ENCODE assay signal across 1 cellular context in the genomic region with DNA sequence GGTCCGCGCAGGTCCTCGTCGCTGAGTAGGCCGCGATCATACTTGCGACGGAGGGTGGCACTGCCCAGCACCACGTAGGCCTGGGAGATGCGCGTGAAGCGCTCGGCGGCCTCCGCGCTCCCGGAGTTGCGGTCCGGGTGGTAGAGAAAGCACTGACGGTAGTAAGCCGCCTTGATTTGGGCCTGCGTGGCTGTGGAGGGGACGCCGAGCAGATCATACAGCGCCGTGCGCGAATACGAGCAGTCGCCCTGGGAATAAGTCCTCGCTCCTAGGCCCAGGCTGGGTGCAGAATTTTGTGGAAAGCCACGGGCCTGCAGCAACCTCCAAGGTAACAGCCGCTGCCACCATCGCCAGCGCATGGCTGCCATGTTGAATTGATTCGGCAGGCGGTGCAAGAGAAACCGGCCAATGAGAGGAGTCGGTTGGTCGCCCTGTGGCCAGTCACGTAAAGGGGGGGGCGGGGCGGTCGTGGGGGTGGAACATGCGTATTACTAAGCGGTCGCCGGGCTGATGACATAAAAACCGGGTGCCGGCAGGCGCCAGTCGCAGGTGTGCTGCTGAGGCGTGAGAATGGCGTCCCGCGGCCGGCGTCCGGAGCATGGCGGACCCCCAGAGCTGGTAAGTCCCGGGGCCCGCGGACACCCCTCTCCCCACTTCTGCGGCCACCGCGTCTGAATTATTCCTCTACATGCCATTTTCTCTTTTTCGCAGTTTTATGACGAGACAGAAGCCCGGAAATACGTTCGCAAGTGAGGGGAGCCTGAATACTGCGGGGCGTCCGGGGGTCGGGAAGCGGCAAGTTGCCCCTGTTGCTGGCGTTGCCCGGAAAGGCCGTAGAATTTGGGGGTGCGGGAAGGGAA.
TF ChIP-seq lines count a peak whose summit lies in the region.

A gene with protein sequence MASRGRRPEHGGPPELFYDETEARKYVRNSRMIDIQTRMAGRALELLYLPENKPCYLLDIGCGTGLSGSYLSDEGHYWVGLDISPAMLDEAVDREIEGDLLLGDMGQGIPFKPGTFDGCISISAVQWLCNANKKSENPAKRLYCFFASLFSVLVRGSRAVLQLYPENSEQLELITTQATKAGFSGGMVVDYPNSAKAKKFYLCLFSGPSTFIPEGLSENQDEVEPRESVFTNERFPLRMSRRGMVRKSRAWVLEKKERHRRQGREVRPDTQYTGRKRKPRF (plus strand): TSS at position 542 of the 860 bp plus-strand sequence. CDS start 29 bp downstream, at position 571.
DNAJC30 (minus strand) TSS at position 398 of the 860 bp plus-strand sequence; CDS start at position 368, 30 bp downstream.

TF ChIP-seq in H1, 55 proteins besides CTCF, POLR2A, EP300 and RAD21 (continued from another document and continues in another):
- TF ChIP-seq RBBP5 (IDR thresholded peaks at IDR 0.05; ENCODE audit: borderline replicate concordance, low read depth, low read length) (peak; percentile 76; the same call in 1 of the 2 replicates), TCF12 (IDR thresholded peaks at IDR 0.05; ENCODE audit: low read depth, low read length) (peak; percentile 86; the same call in 1 of the 2 replicates), POU5F1 (IDR thresholded peaks at IDR 0.05; ENCODE audit: low read depth, low read length) (no peak), GABPA (IDR thresholded peaks at IDR 0.05; ENCODE audit: borderline replicate concordance, insufficient read depth, low read length) (no peak), GTF2F1 (IDR thresholded peaks at IDR 0.05; ENCODE audit: borderline replicate concordance, low read depth, low read length) (no peak), SIN3A (conservative IDR thresholded peaks at IDR 0.05 in 1 of 2, IDR thresholded peaks at IDR 0.05 in 1 of 2; ENCODE audit: low read depth in 1 of 2, low read length in 2 of 2) (peak in 1 of 2 experiments; percentile 79), CHD2 (IDR thresholded peaks at IDR 0.05; ENCODE audit: low read length) (no peak; the same call in 1 of the 2 replicates), JUN (IDR thresholded peaks at IDR 0.05; ENCODE audit: low read depth, low read length) (no peak), EZH2 (IDR thresholded peaks at IDR 0.05; ENCODE audit: low read depth, low read length, severe bottlenecking) (no peak), SAP30 (IDR thresholded peaks at IDR 0.05; ENCODE audit: insufficient read depth, insufficient replicate concordance, low read length) (no peak), NANOG (IDR thresholded peaks at IDR 0.05; ENCODE audit: insufficient read depth, low read depth, low read length, poor library complexity, severe bottlenecking) (no peak), CHD7 (IDR thresholded peaks at IDR 0.05; ENCODE audit: insufficient replicate concordance, low read length) (no peak), RNF2 (IDR thresholded peaks at IDR 0.05; ENCODE audit: borderline replicate concordance, low read depth, low read length, missing control alignments, poor library complexity, severe bottlenecking) (no peak), BRCA1 (IDR thresholded peaks at IDR 0.05; ENCODE audit: low read depth, low read length) (no peak), CBX8 (IDR thresholded peaks at IDR 0.05; ENCODE audit: borderline replicate concordance, low read depth, low read length) (no peak), SUZ12 (IDR thresholded peaks at IDR 0.05; ENCODE audit: low read length) (no peak), NRF1 (IDR thresholded peaks at IDR 0.05; ENCODE audit: low read depth, low read length) (no peak), HDAC2 (IDR thresholded peaks at IDR 0.05; ENCODE audit: borderline replicate concordance in 1 of 2, low read depth in 2 of 2, low read length in 2 of 2) (peak in 1 of 2 experiments; percentile 64; a peak in 1 of 4 replicates), YY1 (IDR thresholded peaks at IDR 0.05; ENCODE audit: low read depth, low read length) (peak; percentile 95), SP2 (IDR thresholded peaks at IDR 0.05; ENCODE audit: low read length) (peak; percentile 7; the same call in 1 of the 2 replicates), SIRT6 (IDR thresholded peaks at IDR 0.05; ENCODE audit: low read length) (no peak), CTBP2 (IDR thresholded peaks at IDR 0.05; ENCODE audit: borderline replicate concordance, insufficient read depth, insufficient read length, low read length) (no peak), FOSL1 (IDR thresholded peaks at IDR 0.05; ENCODE audit: insufficient read depth, low read depth, low read length) (no peak), TAF1 (IDR thresholded peaks at IDR 0.05; ENCODE audit: low read depth, low read length) (peak; percentile 98), SRF (IDR thresholded peaks at IDR 0.05; ENCODE audit: low read depth, low read length) (peak; percentile 82), PHF8 (conservative IDR thresholded peaks at IDR 0.05; ENCODE audit: low read depth, low read length) (peak; percentile 98), SIX5 (IDR thresholded peaks at IDR 0.05; ENCODE audit: low read depth, low read length) (peak; percentile 5; the same call in 1 of the 2 replicates), ASH2L (IDR thresholded peaks at IDR 0.05; ENCODE audit: low read length) (peak; percentile 86), RFX5 (IDR thresholded peaks at IDR 0.05; ENCODE audit: borderline replicate concordance, low read depth, low read length) (no peak), POLR2AphosphoS5 (IDR thresholded peaks at IDR 0.05; ENCODE audit: low read depth, low read length) (peak; percentile 95), ATF2 (IDR thresholded peaks at IDR 0.05; ENCODE audit: low read length) (no peak), KDM1A (IDR thresholded peaks at IDR 0.05; ENCODE audit: borderline replicate concordance, low read length) (no peak), CBX5 (IDR thresholded peaks at IDR 0.05; ENCODE audit: low read depth, low read length) (no peak), MAFK (IDR thresholded peaks at IDR 0.05; ENCODE audit: low read depth, low read length) (no peak), TAF7 (optimal IDR thresholded peaks at IDR 0.05; ENCODE audit: borderline replicate concordance, low read depth, low read length) (peak; percentile 89), CREB1 (IDR thresholded peaks at IDR 0.05) (peak; percentile 98), BCL11A (IDR thresholded peaks at IDR 0.05; ENCODE audit: low read depth in 2 of 2, low read length in 2 of 2) (no peak), CHD1 (IDR thresholded peaks at IDR 0.05; ENCODE audit: low read depth, low read length) (no peak), EGR1 (IDR thresholded peaks at IDR 0.05; ENCODE audit: borderline replicate concordance, low read depth, low read length) (no peak), RXRA (IDR thresholded peaks at IDR 0.05; ENCODE audit: insufficient read depth, low read depth, low read length) (no peak), KDM4A (IDR thresholded peaks at IDR 0.05; ENCODE audit: low read depth, low read length, severe bottlenecking) (peak; percentile 96), HDAC6 (IDR thresholded peaks at IDR 0.05; ENCODE audit: low read depth, low read length) (no peak), BACH1 (IDR thresholded peaks at IDR 0.05; ENCODE audit: low read length) (no peak), TEAD4 (IDR thresholded peaks at IDR 0.05; ENCODE audit: low read depth, low read length) (0 out of 2 replicates have a peak, but pooled peaks have one; percentile 2), TBP (IDR thresholded peaks at IDR 0.05; ENCODE audit: low read depth, low read length) (peak; percentile 89)
- TF ChIP-seq, protein P1, sequence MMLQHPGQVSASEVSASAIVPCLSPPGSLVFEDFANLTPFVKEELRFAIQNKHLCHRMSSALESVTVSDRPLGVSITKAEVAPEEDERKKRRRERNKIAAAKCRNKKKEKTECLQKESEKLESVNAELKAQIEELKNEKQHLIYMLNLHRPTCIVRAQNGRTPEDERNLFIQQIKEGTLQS (IDR thresholded peaks at IDR 0.05; ENCODE audit: insufficient read depth, low read depth, low read length) = peak; percentile 90
- TF ChIP-seq, protein P2, sequence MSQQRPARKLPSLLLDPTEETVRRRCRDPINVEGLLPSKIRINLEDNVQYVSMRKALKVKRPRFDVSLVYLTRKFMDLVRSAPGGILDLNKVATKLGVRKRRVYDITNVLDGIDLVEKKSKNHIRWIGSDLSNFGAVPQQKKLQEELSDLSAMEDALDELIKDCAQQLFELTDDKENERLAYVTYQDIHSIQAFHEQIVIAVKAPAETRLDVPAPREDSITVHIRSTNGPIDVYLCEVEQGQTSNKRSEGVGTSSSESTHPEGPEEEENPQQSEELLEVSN (IDR thresholded peaks at IDR 0.05) = no peak; the same call in 1 of the 2 replicates
- TF ChIP-seq, protein P3, sequence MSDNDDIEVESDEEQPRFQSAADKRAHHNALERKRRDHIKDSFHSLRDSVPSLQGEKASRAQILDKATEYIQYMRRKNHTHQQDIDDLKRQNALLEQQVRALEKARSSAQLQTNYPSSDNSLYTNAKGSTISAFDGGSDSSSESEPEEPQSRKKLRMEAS (IDR thresholded peaks at IDR 0.05) = peak; percentile 77
- TF ChIP-seq, protein P4, sequence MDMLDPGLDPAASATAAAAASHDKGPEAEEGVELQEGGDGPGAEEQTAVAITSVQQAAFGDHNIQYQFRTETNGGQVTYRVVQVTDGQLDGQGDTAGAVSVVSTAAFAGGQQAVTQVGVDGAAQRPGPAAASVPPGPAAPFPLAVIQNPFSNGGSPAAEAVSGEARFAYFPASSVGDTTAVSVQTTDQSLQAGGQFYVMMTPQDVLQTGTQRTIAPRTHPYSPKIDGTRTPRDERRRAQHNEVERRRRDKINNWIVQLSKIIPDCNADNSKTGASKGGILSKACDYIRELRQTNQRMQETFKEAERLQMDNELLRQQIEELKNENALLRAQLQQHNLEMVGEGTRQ (IDR thresholded peaks at IDR 0.05; ENCODE audit: low read length) = no peak
